Comparison of ENCODE assay signal across 26 cellular contexts in genomic region chr12:92337128-92337527, GRCh38.
DNase-seq lines count a peak whose midpoint lies in the region; ATAC-seq and TF ChIP-seq lines count a peak whose summit lies in the region.
"Had no signal": no experiment of that assay in that cellular context is flagged by ENCODE, and none has a peak within 500 bp of the region (broad histone marks: within the 10 kb centered on the region; RNA-seq: fewer than 3 reads in every experiment).

No MANE protein-coding gene starts in this region.

- H3K4me1 ChIP-seq in subcutaneous abdominal adipose tissue (ENCODE audit: control insufficient read depth in 5 of 5, insufficient read depth in 5 of 5, low read length in 5 of 5), result peaks cover 0 to 34% (median 26%) of the 10 kb centered on the region in 5 donors
- H3K4me1 ChIP-seq: Caco-2, HAP-1 had no signal

- no peaks in the 10 kb centered on the region for H3K36me3 ChIP-seq in subcutaneous abdominal adipose tissue (ENCODE audit: control insufficient read depth in 5 of 5, insufficient read depth in 5 of 5, low read length in 5 of 5)
- H3K36me3 ChIP-seq: HAP-1, ovary, SJCRH30, vagina had no signal

- H3K27ac ChIP-seq in subcutaneous abdominal adipose tissue (ENCODE audit: low read depth, low read length), result peak overlapping the region; percentile 76
- H3K27ac ChIP-seq: C4-2B, ovary, SJCRH30, testis, vagina had no signal

- no peak overlapping the region for H3K4me3 ChIP-seq in choroid plexus epithelial cell (ENCODE audit: low read depth, low read length)
- H3K4me3 ChIP-seq in subcutaneous abdominal adipose tissue (ENCODE audit: low read depth in 1 of 5, low read length in 5 of 5), result no peak overlapping the region
- H3K4me3 ChIP-seq: HAP-1, ovary, SJCRH30, testis, vagina had no signal

- DNase-seq in NCI-H510A treated with DMSO at 0.1 percent for 48 hours (lab: John Stamatoyannopoulos, UW) (peak; percentile 22), NCI-H510A (lab: John Stamatoyannopoulos, UW) (no peak), NCI-H748 (lab: John Stamatoyannopoulos, UW; ENCODE audit: unreplicated experiment) (peak; percentile 52), choroid plexus epithelial cell (ENCODE audit: low read depth) (peak; percentile 1), cerebellar nuclear complex (lab: John Stamatoyannopoulos, UW) (no peak), UCSD-AML1 (lab: John Stamatoyannopoulos, UW; ENCODE audit: unreplicated experiment) (no peak)
- DNase-seq: activated CD4-positive, alpha-beta T cell treated with anti-CD3 and anti-CD28 coated beads for 48 hours; activated naive CD4-positive, alpha-beta T cell treated with anti-CD3 and anti-CD28 coated beads, Interleukin-2, amount 50 U/mL, for 16 hours; activated T-cell treated with anti-CD3 and anti-CD28 coated beads for 4 hours; Caco-2; NCI-H1092 treated with DMSO at 0.1 percent for 48 hours; NCI-H187; NCI-H526 treated with DMSO at 0.1 percent for 48 hours; ovary; retina; SJCRH30; small intestine; stimulated activated naive CD4-positive, alpha-beta T cell; SW 1271; T-helper 9 cell had no signal

- H3K9ac ChIP-seq in subcutaneous abdominal adipose tissue (ENCODE audit: low read length in 5 of 5), result no peak overlapping the region

- no peaks in the 10 kb centered on the region for H3K27me3 ChIP-seq in subcutaneous abdominal adipose tissue (ENCODE audit: control insufficient read depth in 5 of 5, insufficient read depth in 4 of 5, low read length in 5 of 5)
- H3K27me3 ChIP-seq: ovary, SJCRH30, testis, vagina had no signal

- ATAC-seq in HG02885 (IDR thresholded peaks at IDR 0.05; ENCODE audit: poor library complexity, unreplicated experiment), result no peak

- no peak for TF ChIP-seq CTCF in choroid plexus epithelial cell (conservative IDR thresholded peaks at IDR 0.05; ENCODE audit: low read depth, low read length)

- H3K9me3 ChIP-seq in subcutaneous abdominal adipose tissue (ENCODE audit: control insufficient read depth in 5 of 5, low read length in 5 of 5), result no peaks in the 10 kb centered on the region
- H3K9me3 ChIP-seq: Caco-2, HAP-1, ovary, SJCRH30, testis, vagina had no signal

Comparison
In these comparisons a context has a peak if more than half of its experiments do, and no peak if none do; other contexts are left out.
1. DNase-seq: peak in NCI-H510A treated with DMSO at 0.1 percent for 48 hours (single experiment), NCI-H748 (single experiment) and choroid plexus epithelial cell (single experiment); none in NCI-H510A (single experiment), cerebellar nuclear complex (0 of 2) and UCSD-AML1 (single experiment).